In genomic region chr2:177972782-177973181, GRCh38 we compare ENCODE assay signal across 20 cellular contexts.
DNase-seq lines count a peak whose midpoint lies in the region; ATAC-seq and TF ChIP-seq lines count a peak whose summit lies in the region.
"Had no signal": no experiment of that assay in that cellular context is flagged by ENCODE, and none has a peak within 500 bp of the region (broad histone marks: within the 10 kb centered on the region; RNA-seq: fewer than 3 reads in every experiment).

No MANE protein-coding gene starts in this region.

- H3K9me2 ChIP-seq in PC-9 (ENCODE audit: insufficient read depth) = peaks cover 5% of the 10 kb centered on the region; the same call in 1 of the 2 replicates

- BruUV-seq in Caco-2 (replicated peaks; lab: Mats Ljungman, UMichigan) (TSS peak; percentile 73), PC-9 (replicated peaks; lab: Mats Ljungman, UMichigan) (no TSS peak)

- H3K4me3 Mint-ChIP-seq in Caco-2 (ENCODE audit: unreplicated experiment) (no peak overlapping the region), H9 (no peak overlapping the region)

- H4K5ac ChIP-seq in H9 (ENCODE audit: insufficient read length, low read depth, low read length) = peak overlapping the region; percentile 86

- H3K27ac Mint-ChIP-seq in Caco-2 (ENCODE audit: unreplicated experiment) (no peak overlapping the region), H9 (no peak overlapping the region)

- H3K79me2 ChIP-seq in H9 (ENCODE audit: insufficient read depth, low read length) (no peaks in the 10 kb centered on the region), PC-9 (ENCODE audit: low read depth) (no peaks in the 10 kb centered on the region)

- peak overlapping the region; percentile 93 for H2BK12ac ChIP-seq in H9 (ENCODE audit: insufficient read length, low read depth, low read length)

- no CpG with 5 or more reads among the region's 8 CpGs for WGBS in H9 (ENCODE audit: extremely low coverage, insufficient read length, low lambda C conversion rate)
- no CpG with 5 or more reads among the region's 8 CpGs for WGBS in iPS DF 6.9 (ENCODE audit: insufficient coverage, insufficient read length)

- peak overlapping the region; percentile 75 for H3T11ph ChIP-seq in H9 (ENCODE audit: low read length)

- no peak overlapping the region; the same call in 1 of the 2 replicates for H3K4ac ChIP-seq in H9 (ENCODE audit: low read depth, low read length)

- CTCF ChIA-PET in Caco-2 (lab: Charles Lee) (no interaction called here), PC-9 (lab: Charles Lee) (no interaction called here)

- no peak for ATAC-seq in GM21390 (IDR thresholded peaks at IDR 0.05; ENCODE audit: unreplicated experiment)
- ATAC-seq in GM18861 (IDR thresholded peaks at IDR 0.05; ENCODE audit: unreplicated experiment) = no peak
- ATAC-seq: PC-3 had no signal

- no peaks in the 10 kb centered on the region for H4K20me1 ChIP-seq in H9 (ENCODE audit: control insufficient read depth, insufficient read depth, insufficient read length)
- no peaks in the 10 kb centered on the region for H4K20me1 ChIP-seq in PC-9 (ENCODE audit: insufficient read depth)

- peak overlapping the region; percentile 90 for H2BK20ac ChIP-seq in H9 (ENCODE audit: low read depth, low read length, poor library complexity, severe bottlenecking)

- no peaks in the 10 kb centered on the region for H3K36me3 Mint-ChIP-seq in Caco-2 (ENCODE audit: insufficient read depth, unreplicated experiment)
- H3K36me3 Mint-ChIP-seq in H9 (ENCODE audit: insufficient read depth in 1 of 3, low read depth in 3 of 3) = no peaks in the 10 kb centered on the region

- H3K4me2 ChIP-seq in H9 (ENCODE audit: insufficient read depth, insufficient read length, low read length) (peak overlapping the region; percentile 36), PC-9 (peak overlapping the region; percentile 52)
- H3K4me2 ChIP-seq: KMS-11 had no signal

- H3K23ac ChIP-seq in H9 (ENCODE audit: insufficient read length, low read depth, low read length) = no peak overlapping the region

- H3K4me3 ChIP-seq in Caco-2 (ENCODE audit: low read depth, low read length) (peak overlapping the region; percentile 20), PC-9 (peak overlapping the region; percentile 46), iPS DF 6.9 (ENCODE audit: low read length) (no peak overlapping the region)
- H3K4me3 ChIP-seq: SK-N-MC had no signal

- H3F3A ChIP-seq in PC-9 (ENCODE audit: insufficient read depth, low read depth) = no peaks in the 10 kb centered on the region

- H3K9ac ChIP-seq in H9 (ENCODE audit: extremely low read depth, insufficient read length, low read length) = peak overlapping the region; percentile 14
- H3K9ac ChIP-seq: KMS-11 had no signal

- H3K9me3 ChIP-seq in Caco-2 (no peaks in the 10 kb centered on the region), H9 (ENCODE audit: control insufficient read depth, low read depth, low read length) (no peaks in the 10 kb centered on the region), PC-9 (ENCODE audit: insufficient read depth, low read depth) (peaks cover 4% of the 10 kb centered on the region; the same call in 1 of the 2 replicates), iPS DF 6.9 (ENCODE audit: control insufficient read depth, insufficient read depth, low read length) (no peaks in the 10 kb centered on the region)

- peak overlapping the region; percentile 80 for H4K8ac ChIP-seq in H9 (replicated peaks; ENCODE audit: insufficient read length, low read depth, low read length)

- H4K91ac ChIP-seq in H9 (ENCODE audit: insufficient read length, low read depth, low read length) = no peak overlapping the region

- H3K56ac ChIP-seq in H9 (ENCODE audit: insufficient read length, low read depth, low read length) = no peak overlapping the region

- peaks cover 4% of the 10 kb centered on the region for H3K23me2 ChIP-seq in H9 (ENCODE audit: insufficient read length, low read depth, low read length, poor library complexity, severe bottlenecking)

- H2AK5ac ChIP-seq in H9 (ENCODE audit: insufficient read length, low read length) = peak overlapping the region; percentile 42

- peak overlapping the region; percentile 35 for H3K27ac ChIP-seq in H9 (ENCODE audit: insufficient read length, low read depth, low read length)
- H3K27ac ChIP-seq in PC-9 = no peak overlapping the region
- H3K27ac ChIP-seq in iPS DF 6.9 (ENCODE audit: low read length) = no peak overlapping the region
- H3K27ac ChIP-seq: HL-60, KMS-11, SK-N-MC had no signal

- no peaks in the 10 kb centered on the region for H3K27me3 ChIP-seq in Caco-2 (replicated peaks; ENCODE audit: control insufficient read depth, insufficient read depth, low read length)
- H3K27me3 ChIP-seq in H9 (ENCODE audit: insufficient read depth, low read length) = no peaks in the 10 kb centered on the region
- no peaks in the 10 kb centered on the region for H3K27me3 ChIP-seq in PC-9 (ENCODE audit: insufficient read depth, low read depth)
- H3K27me3 ChIP-seq in iPS DF 6.9 (ENCODE audit: control insufficient read depth, insufficient read depth, low read length) = no peaks in the 10 kb centered on the region

- DNase-seq in Caco-2 (peak; percentile 23 to 44), H9 (peak; percentile 44), PC-9 (no peak), iPS DF 6.9 (ENCODE audit: low read depth, low spot score) (peak; percentile 5), foreskin melanocyte (no peak), posterior vena cava (ENCODE audit: low spot score) (no peak)
- DNase-seq: 8988T; C1 segment of cervical spinal cord; GDM1; GOT3; NCI-H1092 treated with DMSO at 0.1 percent for 48 hours; NCI-H1930; NCI-H526 treated with DMSO at 0.1 percent for 48 hours; NK-92 treated with Interleukin-12 subunit alpha and Interleukin-12 subunit beta, amount 100 ng/mL, for 24 hours; PC-3 had no signal

- H3K18ac ChIP-seq in H9 (ENCODE audit: insufficient read length, low read depth, low read length) = peak overlapping the region; percentile 93

- 0 out of 2 replicates have a peak overlapping the region, but pooled peaks have one; percentile 29 for H2BK15ac ChIP-seq in H9 (ENCODE audit: low read depth, low read length)

- H3K36me3 ChIP-seq in Caco-2 (ENCODE audit: control insufficient read depth, insufficient read depth, low read length) = no peaks in the 10 kb centered on the region
- no peaks in the 10 kb centered on the region for H3K36me3 ChIP-seq in PC-9 (ENCODE audit: low read depth)
- H3K36me3 ChIP-seq in iPS DF 6.9 (ENCODE audit: control insufficient read depth, insufficient read depth, low read length) = no peaks in the 10 kb centered on the region

- POLR2A ChIA-PET in Caco-2 (lab: Charles Lee) = no interaction called here
- POLR2A ChIA-PET in PC-9 (lab: Charles Lee; ENCODE audit: unreplicated experiment) = interaction anchor here (0.7 kb wide), 1 partner anchor 55 kb away, joined by 3 read pairs; no protein-coding TSS in a partner anchor

- peak overlapping the region; percentile 66; the same call in 1 of the 2 replicates for H3K14ac ChIP-seq in H9 (ENCODE audit: insufficient read depth, low read length)

- H2BK5ac ChIP-seq in H9 (ENCODE audit: insufficient read length, low read length) = no peak overlapping the region

- H2AFZ ChIP-seq in H9 (ENCODE audit: low read length) = peak overlapping the region; percentile 81
- peak overlapping the region; percentile 53 for H2AFZ ChIP-seq in PC-9

- H3K4me1 Mint-ChIP-seq in Caco-2 (ENCODE audit: low read depth, unreplicated experiment) (no peaks in the 10 kb centered on the region), H9 (no peaks in the 10 kb centered on the region)

- peak overlapping the region; percentile 94 for H2BK120ac ChIP-seq in H9 (ENCODE audit: low read depth, low read length, poor library complexity, severe bottlenecking)

- TF ChIP-seq CTCF in Caco-2 (IDR thresholded peaks at IDR 0.05; ENCODE audit: insufficient read depth in 1 of 2, low read depth in 1 of 2, low read length in 1 of 2, severe bottlenecking in 1 of 2, unreplicated experiment in 1 of 2) = no peak
- no peak for TF ChIP-seq CTCF in H9 (conservative IDR thresholded peaks at IDR 0.05)
- no peak for TF ChIP-seq CTCF in PC-9 (conservative IDR thresholded peaks at IDR 0.05)

- intact Hi-C loops in Caco-2 (cut with micrococcal nuclease; ENCODE audit: unreplicated experiment) = no loop called here
- intact Hi-C loops in PC-9 (cut with micrococcal nuclease; ENCODE audit: unreplicated experiment) = no loop called here
- intact Hi-C loops in posterior vena cava (cut with DNase I) = no loop called here

- H3K27me3 Mint-ChIP-seq in Caco-2 (ENCODE audit: insufficient read depth, unreplicated experiment) (no peaks in the 10 kb centered on the region), H9 (ENCODE audit: low read depth) (no peaks in the 10 kb centered on the region)

- H3K9me3 Mint-ChIP-seq in Caco-2 (ENCODE audit: unreplicated experiment) (no peaks in the 10 kb centered on the region), H9 (no peaks in the 10 kb centered on the region)

- H3K4me1 ChIP-seq in Caco-2 (peaks cover 8% of the 10 kb centered on the region; the same call in 1 of the 2 replicates), H9 (ENCODE audit: insufficient read depth, low read length) (peaks cover 3% of the 10 kb centered on the region; the same call in 1 of the 2 replicates), PC-9 (replicated peaks; ENCODE audit: insufficient read depth) (no peaks in the 10 kb centered on the region), iPS DF 6.9 (ENCODE audit: control insufficient read depth, insufficient read depth, low read length) (peaks cover 2% of the 10 kb centered on the region; the same call in 1 of the 2 replicates)

- no peaks in the 10 kb centered on the region for H3K79me1 ChIP-seq in H9 (ENCODE audit: insufficient read depth, low read depth, low read length, poor library complexity, severe bottlenecking)

Comparison
In these comparisons a context has a peak if more than half of its experiments do, and no peak if none do; other contexts are left out.
1. DNase-seq: peak in Caco-2 (2 of 2), H9 (single experiment) and iPS DF 6.9 (single experiment); none in PC-9 (0 of 2), foreskin melanocyte (single experiment) and posterior vena cava (single experiment).